ENCODE assay signal across 8 cellular contexts in the genomic region with DNA sequence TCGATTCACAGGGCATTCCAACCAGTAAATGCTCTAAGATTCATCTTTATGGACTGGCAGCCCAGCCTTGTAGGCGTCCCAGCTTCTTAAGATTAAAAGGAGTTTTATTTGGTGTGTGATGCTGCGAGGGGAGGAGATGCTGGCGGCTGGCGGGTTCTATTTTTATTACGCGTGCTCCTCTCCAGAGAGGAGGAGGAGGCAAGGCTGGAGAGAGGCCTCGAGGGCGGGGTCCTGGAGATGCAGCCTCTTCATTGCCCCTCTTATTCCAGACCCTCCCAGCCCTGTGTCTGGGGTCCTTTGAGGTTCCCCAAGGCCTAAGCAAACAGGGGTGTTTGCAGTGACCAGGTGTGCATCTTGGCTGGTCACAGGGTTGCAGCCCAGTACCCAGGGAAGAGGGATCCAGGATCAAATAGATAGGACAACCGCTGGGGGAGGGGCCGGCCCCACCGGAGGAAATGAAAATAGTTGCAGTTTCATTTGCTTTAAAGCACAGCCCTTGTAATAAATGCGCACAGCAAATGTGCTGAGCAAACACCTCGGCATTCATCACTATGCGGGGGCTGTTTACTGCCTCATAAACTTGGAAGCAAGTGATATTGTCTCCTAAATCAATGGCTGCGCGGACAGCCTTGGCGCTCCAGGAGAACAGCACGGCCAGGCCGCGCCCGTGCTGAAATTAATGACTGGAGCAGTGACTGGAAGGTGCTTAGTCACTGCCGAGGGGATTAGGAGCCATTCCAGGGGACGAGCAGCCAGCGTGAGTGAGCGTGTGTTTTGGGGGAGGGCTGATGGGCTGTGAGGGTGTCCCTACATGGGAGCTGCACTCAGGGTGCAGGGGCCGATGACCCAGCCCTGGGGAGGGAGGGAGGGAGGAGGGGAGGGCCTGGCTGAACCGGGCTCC.
A peak's percentile ranks its signal among the peaks of the same experiment; 100 is the strongest.
DNase-seq lines count a peak whose midpoint lies in the region; TF ChIP-seq lines count a peak whose summit lies in the region.

No MANE protein-coding gene starts in this region.

- no peak for TF ChIP-seq CTCF in Peyer's patch (IDR thresholded peaks at IDR 0.05)

- peak overlapping the region; percentile 48 for H3K4me3 Mint-ChIP-seq in T-helper 2 cell treated with Interferon-gamma antibody and Interleukin-4, amounts not matched to agents 5 μg/mL and 100 μg/mL, for 36 hours

- DNase-seq in T-helper 2 cell treated with Interferon-gamma antibody and Interleukin-4, amounts not matched to agents 5 μg/mL and 100 μg/mL, for 36 hours (ENCODE audit: low spot score) = no peak
- DNase-seq in T-helper 2 cell = no peak
- DNase-seq in Peyer's patch = peak in 2 of 3 donors; percentile 78
- peak in 30 of 42 donors; percentile 30 to 82 (median 49) for DNase-seq in head of caudate nucleus
- DNase-seq in AML-193 (lab: John Stamatoyannopoulos, UW) = no peak
- no peak for DNase-seq in DMS114 treated with DMSO at 0.1 percent for 48 hours (lab: John Stamatoyannopoulos, UW; ENCODE audit: unreplicated experiment)
- DNase-seq in activated CD4-positive, alpha-beta T cell treated with anti-CD3 and anti-CD28 coated beads for 1 hour = no peak

- peak overlapping the region; percentile 79 for H3K4me2 ChIP-seq in skeletal muscle satellite cell (ENCODE audit: low read length)

- H3K4me3 ChIP-seq in Peyer's patch = peak overlapping the region; percentile 2 to 34 (median 18)
- H3K4me3 ChIP-seq in skeletal muscle satellite cell (ENCODE audit: low read length) = peak overlapping the region; percentile 54

- H3K9me3 ChIP-seq in Peyer's patch (no peaks in the 10 kb centered on the region), skeletal muscle satellite cell (replicated peaks; ENCODE audit: low read length) (no peaks in the 10 kb centered on the region)

- H3K9ac ChIP-seq in skeletal muscle satellite cell (ENCODE audit: low read depth, low read length) = peak overlapping the region; percentile 58

- H3K9me3 Mint-ChIP-seq in T-helper 2 cell treated with Interferon-gamma antibody and Interleukin-4, amounts not matched to agents 5 μg/mL and 100 μg/mL, for 36 hours = peaks cover 4% of the 10 kb centered on the region

- intact Hi-C loops in head of caudate nucleus (cut with DNase I) = no loop called here

- peaks cover 0 to 38% (median 10%) of the 10 kb centered on the region in 4 donors for H3K4me1 ChIP-seq in Peyer's patch
- peaks cover 36% of the 10 kb centered on the region for H3K4me1 ChIP-seq in skeletal muscle satellite cell (ENCODE audit: control insufficient read depth, insufficient read depth, low read length)

- no peak overlapping the region for H3K27ac Mint-ChIP-seq in T-helper 2 cell treated with Interferon-gamma antibody and Interleukin-4, amounts not matched to agents 5 μg/mL and 100 μg/mL, for 36 hours

- H3K4me1 Mint-ChIP-seq in T-helper 2 cell treated with Interferon-gamma antibody and Interleukin-4, amounts not matched to agents 5 μg/mL and 100 μg/mL, for 36 hours (ENCODE audit: low read depth) = peaks cover 6% of the 10 kb centered on the region

- H3K27ac ChIP-seq in Peyer's patch = peak overlapping the region; percentile 17 to 86 (median 67)

- no peaks in the 10 kb centered on the region for H3K36me3 ChIP-seq in Peyer's patch
- no peaks in the 10 kb centered on the region for H3K36me3 ChIP-seq in skeletal muscle satellite cell (ENCODE audit: insufficient read depth, low read length)

- H3K36me3 Mint-ChIP-seq in T-helper 2 cell treated with Interferon-gamma antibody and Interleukin-4, amounts not matched to agents 5 μg/mL and 100 μg/mL, for 36 hours (ENCODE audit: low read depth) = peaks cover 2% of the 10 kb centered on the region

- TF ChIP-seq POLR2A in Peyer's patch (IDR thresholded peaks at IDR 0.05) = no peak

- H3K27me3 ChIP-seq in Peyer's patch = no peaks in the 10 kb centered on the region
- peaks cover 11% of the 10 kb centered on the region for H3K27me3 ChIP-seq in skeletal muscle satellite cell (ENCODE audit: control insufficient read depth, insufficient read depth, low read length)

- H3K27me3 Mint-ChIP-seq in T-helper 2 cell treated with Interferon-gamma antibody and Interleukin-4, amounts not matched to agents 5 μg/mL and 100 μg/mL, for 36 hours (ENCODE audit: low read depth) = peaks cover 37% of the 10 kb centered on the region

Comparison
In these comparisons a context has a peak if more than half of its experiments do, and no peak if none do; other contexts are left out.
1. DNase-seq: peak in Peyer's patch (2 of 3) and head of caudate nucleus (30 of 42); none in T-helper 2 cell treated with Interferon-gamma antibody and Interleukin-4, amounts not matched to agents 5 μg/mL and 100 μg/mL, for 36 hours (single experiment), T-helper 2 cell (0 of 5), AML-193 (0 of 2), DMS114 treated with DMSO at 0.1 percent for 48 hours (single experiment) and activated CD4-positive, alpha-beta T cell treated with anti-CD3 and anti-CD28 coated beads for 1 hour (single experiment).